Comparison of ENCODE assay signal across 10 cellular contexts in genomic region chr16:70715860-70716357, GRCh38. TPM values are rescaled to one million over a fixed set of nuclear protein-coding genes. Genes with fewer than 3 reads are reported as not detected.
A peak's percentile ranks its signal among the peaks of the same experiment; 100 is the strongest.
DNase-seq lines count a peak whose midpoint lies in the region; ATAC-seq and TF ChIP-seq lines count a peak whose summit lies in the region.
"Had no signal": no experiment of that assay in that cellular context is flagged by ENCODE, and none has a peak within 500 bp of the region (broad histone marks: within the 10 kb centered on the region; RNA-seq: fewer than 3 reads in every experiment).

No MANE protein-coding gene starts in this region.

- H3K36me3 ChIP-seq in colonic mucosa (no peaks in the 10 kb centered on the region), vagina (no peaks in the 10 kb centered on the region)

- intact Hi-C loops in Right ventricle myocardium superior (cut with DNase I) (no loop called here), left cardiac atrium (cut with DNase I) (no loop called here), colonic mucosa (cut with DNase I) (no loop called here), vagina (cut with DNase I) (no loop called here)

- H3K4me3 Mint-ChIP-seq in naive thymus-derived CD8-positive, alpha-beta T cell = no peak overlapping the region
- H3K4me3 Mint-ChIP-seq: activated T-cell treated with anti-CD3 and anti-CD28 coated beads, Interleukin-2, amount 50 U/mL, for 4 hours had no signal

- no peak for DNase-seq in Right ventricle myocardium superior
- no peak for DNase-seq in left cardiac atrium
- no peak for DNase-seq in colonic mucosa
- peak; percentile 68 for DNase-seq in midbrain (lab: John Stamatoyannopoulos, UW)
- no peak for DNase-seq in vagina (ENCODE audit: extremely low spot score in 2 of 2)
- DNase-seq in naive thymus-derived CD8-positive, alpha-beta T cell = no peak
- DNase-seq: activated T-cell treated with anti-CD3 and anti-CD28 coated beads, Interleukin-2, amount 50 U/mL, for 4 hours had no signal

- TF ChIP-seq POLR2A in vagina (IDR thresholded peaks at IDR 0.05) = no peak
- TF ChIP-seq POLR2A in GM18505 (IDR thresholded peaks at IDR 0.05; ENCODE audit: borderline replicate concordance, extremely low read depth, insufficient read depth, insufficient read length) = no peak

- no peaks in the 10 kb centered on the region for H3K9me3 ChIP-seq in colonic mucosa
- no peaks in the 10 kb centered on the region for H3K9me3 ChIP-seq in vagina

- peak; percentile 4 for ATAC-seq in Right ventricle myocardium superior (ENCODE audit: poor library complexity)
- no peak for ATAC-seq in left cardiac atrium
- no peak for ATAC-seq in HG02870 (IDR thresholded peaks at IDR 0.05; ENCODE audit: unreplicated experiment)
- ATAC-seq in naive thymus-derived CD8-positive, alpha-beta T cell = no peak
- ATAC-seq in GM18505 (IDR thresholded peaks at IDR 0.05; ENCODE audit: unreplicated experiment) = no peak
- ATAC-seq: activated T-cell treated with anti-CD3 and anti-CD28 coated beads, Interleukin-2, amount 50 U/mL, for 4 hours had no signal

- H3K27me3 ChIP-seq in colonic mucosa = no peaks in the 10 kb centered on the region
- H3K27me3 ChIP-seq in vagina = no peaks in the 10 kb centered on the region

- no peaks in the 10 kb centered on the region for H3K27me3 Mint-ChIP-seq in naive thymus-derived CD8-positive, alpha-beta T cell

- no peak overlapping the region for H3K27ac Mint-ChIP-seq in naive thymus-derived CD8-positive, alpha-beta T cell

- peaks cover 0 to 25% (median 17%) of the 10 kb centered on the region in 3 donors for H3K36me3 Mint-ChIP-seq in naive thymus-derived CD8-positive, alpha-beta T cell

- no peak overlapping the region for H3K9ac ChIP-seq in colonic mucosa (ENCODE audit: low read depth in 2 of 2, low read length in 2 of 2)

- POLR2A ChIA-PET in naive thymus-derived CD8-positive, alpha-beta T cell (lab: Charles Lee) = no interaction called here

- H3K4me1 Mint-ChIP-seq in naive thymus-derived CD8-positive, alpha-beta T cell = peaks cover 0 to 11% (median 6%) of the 10 kb centered on the region in 4 donors

- no peaks in the 10 kb centered on the region for H3K9me3 Mint-ChIP-seq in naive thymus-derived CD8-positive, alpha-beta T cell
- H3K9me3 Mint-ChIP-seq: activated T-cell treated with anti-CD3 and anti-CD28 coated beads, Interleukin-2, amount 50 U/mL, for 4 hours had no signal

- H3K27ac ChIP-seq in colonic mucosa (peak overlapping the region; percentile 40), vagina (peak overlapping the region; percentile 85)
- H3K27ac ChIP-seq: 22Rv1 had no signal

- H3K4me1 ChIP-seq in colonic mucosa (no peaks in the 10 kb centered on the region), vagina (peaks cover 46% of the 10 kb centered on the region)

- H3K4me3 ChIP-seq in colonic mucosa (no peak overlapping the region), vagina (no peak overlapping the region)

- TF ChIP-seq CTCF in colonic mucosa (IDR thresholded peaks at IDR 0.05) (no peak), vagina (IDR thresholded peaks at IDR 0.05) (no peak)

RNA-seq across cellular contexts. Expression of gene MTSS2, which starts 30.1 kb away (rescaled TPM):
- total RNA-seq in Right ventricle myocardium superior (74.1 TPM), left cardiac atrium (10 to 100 TPM; 50.7 to 51.4 TPM), colonic mucosa (10 to 100 TPM; 15.5 to 25.3 TPM), vagina (102 TPM)
- total RNA-seq in naive thymus-derived CD8-positive, alpha-beta T cell = 10 to 100 TPM; 23.3 to 26.8 TPM
- under 1 TPM in 1 of 3 donors, not detected in 2; 0.28 TPM for polyA plus RNA-seq in naive thymus-derived CD8-positive, alpha-beta T cell
